Comparison of ENCODE assay signal across 8 cellular contexts in the genomic region with DNA sequence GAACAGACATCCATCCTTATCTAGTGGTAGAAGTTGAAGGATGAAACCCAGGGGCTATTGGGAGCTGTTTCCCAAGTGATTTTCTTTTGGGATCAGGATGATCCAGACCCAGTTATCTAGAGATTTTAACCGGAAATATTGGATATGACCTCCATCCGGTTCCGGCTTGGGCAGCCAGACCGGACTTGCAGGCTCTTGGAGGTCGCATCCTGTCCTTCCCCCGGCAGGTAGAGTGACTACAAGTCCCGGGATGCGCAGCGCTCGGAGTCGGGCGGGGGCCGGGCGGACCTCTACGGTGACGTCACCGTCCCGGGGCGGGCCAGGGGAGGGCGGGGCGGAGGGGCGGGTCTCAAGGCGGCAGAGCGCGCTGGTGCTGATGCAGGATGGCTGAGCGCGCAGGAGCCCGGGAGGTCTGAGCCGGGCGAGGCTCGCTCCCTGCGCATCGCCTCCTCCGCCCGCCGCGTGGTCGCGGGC. TPM values are rescaled to one million over a fixed set of nuclear protein-coding genes. Genes with fewer than 3 reads are reported as not detected.
DNase-seq lines count a peak whose midpoint lies in the region; ATAC-seq and TF ChIP-seq lines count a peak whose summit lies in the region.

A gene (plus strand): TSS at position 360 of the 474 bp plus-strand sequence. CDS start 391 bp downstream, outside the sequence.

- peaks cover 2% of the 10 kb centered on the region; the same call in 1 of the 2 replicates for H3F3A ChIP-seq in GM23338 (replicated peaks; ENCODE audit: low read depth)

- H3K14ac ChIP-seq in trophoblast cell (ENCODE audit: low read length) = no peak within 1 kb of the TSS

- H4K8ac ChIP-seq in trophoblast cell (ENCODE audit: low read depth, low read length) = peak within 1 kb of the TSS; percentile 78

- H3K4ac ChIP-seq in trophoblast cell (ENCODE audit: low read depth, low read length) = no peak within 1 kb of the TSS

- H3K79me2 ChIP-seq in GM23338 (replicated peaks; ENCODE audit: insufficient read depth) (no peaks in the 10 kb centered on the region; the same call in 1 of the 2 replicates), trophoblast cell (ENCODE audit: control insufficient read depth, insufficient read depth, low read length, poor library complexity) (no peaks in the 10 kb centered on the region)

- H2AFZ ChIP-seq in GM23338 = peak within 1 kb of the TSS; percentile 92; the same call in 1 of the 2 replicates
- no peak within 1 kb of the TSS for H2AFZ ChIP-seq in trophoblast cell (ENCODE audit: insufficient read depth, low read length, poor library complexity)

- no peak within 1 kb of the TSS for H2AK5ac ChIP-seq in trophoblast cell (ENCODE audit: low read length)

- H2BK120ac ChIP-seq in trophoblast cell (ENCODE audit: insufficient read depth, low read length, poor library complexity) = no peak within 1 kb of the TSS

- TF ChIP-seq POLR2A in tibial nerve (IDR thresholded peaks at IDR 0.05) = no peak

- H3K4me1 ChIP-seq in GM23338 (ENCODE audit: insufficient read depth) (peaks cover 5% of the 10 kb centered on the region), trophoblast cell (ENCODE audit: control insufficient read depth in 1 of 2, insufficient read depth in 2 of 2, low read length in 2 of 2) (peaks cover 8 to 15% of the 10 kb centered on the region in 2 experiments), tibial nerve (peaks cover 0 to 29% (median 12%) of the 10 kb centered on the region in 4 donors)

- no CpG with 5 or more reads among the region's 39 CpGs for WGBS in trophoblast cell (ENCODE audit: extremely low coverage, insufficient coverage, insufficient read length)
- 3 to 4% methylated on average over 10 to 14 of the region's 39 CpGs for WGBS in tibial nerve, 2 donors

- H3K9me3 ChIP-seq in trophoblast cell (ENCODE audit: insufficient read depth, low read depth, low read length) (no peaks in the 10 kb centered on the region), tibial nerve (no peaks in the 10 kb centered on the region)

- peaks cover 9% of the 10 kb centered on the region for H3K9me2 ChIP-seq in GM23338 (ENCODE audit: insufficient read depth)

- H2BK12ac ChIP-seq in trophoblast cell (ENCODE audit: low read length) = no peak within 1 kb of the TSS

- peaks cover 7% of the 10 kb centered on the region for H3K36me3 Mint-ChIP-seq in GM23338 (ENCODE audit: low read depth)
- H3K36me3 Mint-ChIP-seq in activated naive CD8-positive, alpha-beta T cell treated with anti-CD3 and anti-CD28 coated beads for 36 hours = peaks cover 3% of the 10 kb centered on the region

- DNase-seq in DMS79 (lab: John Stamatoyannopoulos, UW) (peak; percentile 82), GM23338 (ENCODE audit: low spot score) (peak; percentile 97), LNCaP clone FGC (ENCODE audit: low read depth) (peak; percentile 58), Right ventricle myocardium superior (peak; percentile 84), trophoblast cell (peak; percentile 26 to 47), tibial nerve (ENCODE audit: low spot score in 2 of 2) (peak; percentile 20 to 49)
- peak; percentile 90 for DNase-seq in activated naive CD8-positive, alpha-beta T cell treated with anti-CD3 and anti-CD28 coated beads for 36 hours

- no peak within 1 kb of the TSS for H3K23ac ChIP-seq in trophoblast cell (ENCODE audit: low read length)

- intact Hi-C loops in Right ventricle myocardium superior (cut with DNase I) = no loop called here

- peaks cover 6% of the 10 kb centered on the region; the same call in 1 of the 2 replicates for H3K27me3 ChIP-seq in GM23338 (ENCODE audit: insufficient read depth)
- peaks cover 10% of the 10 kb centered on the region for H3K27me3 ChIP-seq in trophoblast cell (ENCODE audit: insufficient read depth, low read length)
- H3K27me3 ChIP-seq in tibial nerve = peaks cover 0 to 34% of the 10 kb centered on the region in 2 donors

- peak; percentile 74 for ATAC-seq in GM23338
- peak; percentile 93 for ATAC-seq in SK-N-SH treated with all-trans-retinoic acid at 6 μM for 48 hours
- ATAC-seq in Right ventricle myocardium superior (ENCODE audit: poor library complexity) = peak; percentile 96

- H4K12ac ChIP-seq in trophoblast cell (ENCODE audit: low read depth, low read length) = peak within 1 kb of the TSS; percentile 2

- H3K4me3 Mint-ChIP-seq in GM23338 = peak within 1 kb of the TSS; percentile 91
- peak within 1 kb of the TSS; percentile 88 for H3K4me3 Mint-ChIP-seq in activated naive CD8-positive, alpha-beta T cell treated with anti-CD3 and anti-CD28 coated beads for 36 hours

- H4K20me1 ChIP-seq in GM23338 (replicated peaks; ENCODE audit: insufficient read depth) = peaks cover 18% of the 10 kb centered on the region

- H3K9ac ChIP-seq in trophoblast cell (ENCODE audit: low read length) = no peak within 1 kb of the TSS

- no peak within 1 kb of the TSS for H4K91ac ChIP-seq in trophoblast cell (ENCODE audit: low read depth, low read length)

- TF ChIP-seq CTCF in GM23338 (conservative IDR thresholded peaks at IDR 0.05; ENCODE audit: low read depth in 2 of 2) (no peak), LNCaP clone FGC (IDR thresholded peaks at IDR 0.05; ENCODE audit: control insufficient read depth, extremely low read depth, insufficient read depth) (no peak), tibial nerve (IDR thresholded peaks at IDR 0.05) (no peak)

- H3K4me2 ChIP-seq in GM23338 = peak within 1 kb of the TSS; percentile 95
- H3K4me2 ChIP-seq in trophoblast cell (ENCODE audit: low read length) = peak within 1 kb of the TSS; percentile 91

- H3K79me1 ChIP-seq in trophoblast cell (ENCODE audit: low read length) = no peaks in the 10 kb centered on the region

- no peak within 1 kb of the TSS for H2BK5ac ChIP-seq in trophoblast cell (ENCODE audit: low read depth, low read length, poor library complexity)

- peaks cover 9% of the 10 kb centered on the region for H3K4me1 Mint-ChIP-seq in GM23338
- H3K4me1 Mint-ChIP-seq in activated naive CD8-positive, alpha-beta T cell treated with anti-CD3 and anti-CD28 coated beads for 36 hours = peaks cover 11% of the 10 kb centered on the region

- H3K18ac ChIP-seq in trophoblast cell (ENCODE audit: low read length) = no peak within 1 kb of the TSS

- TF ChIP-seq EP300 in tibial nerve (IDR thresholded peaks at IDR 0.05) = no peak

- peaks cover 17% of the 10 kb centered on the region for H3K27me3 Mint-ChIP-seq in GM23338 (ENCODE audit: insufficient read depth, low read depth, poor library complexity)
- H3K27me3 Mint-ChIP-seq in activated naive CD8-positive, alpha-beta T cell treated with anti-CD3 and anti-CD28 coated beads for 36 hours = peaks cover 41% of the 10 kb centered on the region

- H3K27ac Mint-ChIP-seq in GM23338 = peak within 1 kb of the TSS; percentile 67; the same call in 1 of the 2 replicates
- H3K27ac Mint-ChIP-seq in activated naive CD8-positive, alpha-beta T cell treated with anti-CD3 and anti-CD28 coated beads for 36 hours = peak within 1 kb of the TSS; percentile 58

- no peak within 1 kb of the TSS for H3K27ac ChIP-seq in GM23338 (ENCODE audit: low read depth)
- H3K27ac ChIP-seq in trophoblast cell (ENCODE audit: low read depth, low read length) = no peak within 1 kb of the TSS
- H3K27ac ChIP-seq in tibial nerve = peak within 1 kb of the TSS in 1 of 4 donors; percentile 30

- H3K4me3 ChIP-seq in GM23338 (peak within 1 kb of the TSS; percentile 92), LNCaP clone FGC (ENCODE audit: low read depth, low read length) (peak within 1 kb of the TSS; percentile 61), trophoblast cell (ENCODE audit: low read depth, low read length) (peak within 1 kb of the TSS; percentile 66), tibial nerve (peak within 1 kb of the TSS; percentile 36 to 59 (median 46))

- 0 out of 2 replicates have a peak, but pooled peaks cover 3% of the 10 kb centered on the region for H3K36me3 ChIP-seq in GM23338 (ENCODE audit: insufficient read depth)
- H3K36me3 ChIP-seq in trophoblast cell (ENCODE audit: control insufficient read depth in 1 of 2, insufficient read depth in 2 of 2, low read length in 2 of 2) = no peaks in the 10 kb centered on the region
- no peaks in the 10 kb centered on the region for H3K36me3 ChIP-seq in tibial nerve

- peaks cover 11% of the 10 kb centered on the region; the same call in 1 of the 3 replicates for H3K9me3 Mint-ChIP-seq in GM23338
- H3K9me3 Mint-ChIP-seq in activated naive CD8-positive, alpha-beta T cell treated with anti-CD3 and anti-CD28 coated beads for 36 hours = no peaks in the 10 kb centered on the region

TF ChIP-seq in GM23338, 12 proteins besides CTCF, POLR2A, EP300 and RAD21 (continues in another document):
- TF ChIP-seq ZNF114 (CRISPR knock-in tag; IDR thresholded peaks at IDR 0.05) (peak; percentile 82), POLR2AphosphoS5 (IDR thresholded peaks at IDR 0.05; ENCODE audit: low read depth) (peak; percentile 81), ZNF331 (CRISPR knock-in tag; IDR thresholded peaks at IDR 0.05; ENCODE audit: low read depth) (no peak), EZH2phosphoT487 (IDR thresholded peaks at IDR 0.05; ENCODE audit: unreplicated experiment) (no peak)

TF ChIP-seq in SK-N-SH treated with all-trans-retinoic acid at 6 μM for 48 hours, 23 proteins besides CTCF, POLR2A, EP300 and RAD21 (continues in another document):
- TF ChIP-seq ZFP3 (CRISPR knock-in tag; IDR thresholded peaks at IDR 0.05) (no peak), ESRRG (CRISPR knock-in tag; IDR thresholded peaks at IDR 0.05) (no peak), RARB (CRISPR knock-in tag; IDR thresholded peaks at IDR 0.05) (no peak), ZNF70 (CRISPR knock-in tag; IDR thresholded peaks at IDR 0.05) (0 out of 2 replicates have a peak, but pooled peaks have one; percentile 36), PPARA (CRISPR knock-in tag; IDR thresholded peaks at IDR 0.05; ENCODE audit: borderline replicate concordance) (no peak), ZC3H10 (CRISPR knock-in tag; IDR thresholded peaks at IDR 0.05) (no peak), ZFP30 (CRISPR knock-in tag; IDR thresholded peaks at IDR 0.05) (0 out of 2 replicates have a peak, but pooled peaks have one; percentile 17), SNAI2 (CRISPR knock-in tag; IDR thresholded peaks at IDR 0.05) (peak; percentile 42; the same call in 1 of the 2 replicates), TCF4 (CRISPR knock-in tag; IDR thresholded peaks at IDR 0.05; ENCODE audit: borderline replicate concordance) (no peak), ISL1 (CRISPR knock-in tag; IDR thresholded peaks at IDR 0.05) (0 out of 2 replicates have a peak, but pooled peaks have one; percentile 15), TOX (CRISPR knock-in tag; IDR thresholded peaks at IDR 0.05; ENCODE audit: borderline replicate concordance) (no peak), ZNF565 (CRISPR knock-in tag; conservative IDR thresholded peaks at IDR 0.05; ENCODE audit: low read depth) (peak; percentile 55; the same call in 1 of the 2 replicates)

RNA-seq across cellular contexts. Expression of the gene that starts here (rescaled TPM):
- total RNA-seq in GM23338 (2014; rRNA removed; shearing (Covaris generic)) = 46.5 and 49.1 TPM in 2 replicates
- 37.8 and 45.0 TPM in 2 replicates for polyA plus RNA-seq in GM23338 (2016; fragmentation: Nextera tagmentation; extraction: Ambion mirVana)
- total RNA-seq in activated naive CD8-positive, alpha-beta T cell treated with anti-CD3 and anti-CD28 coated beads for 36 hours = 10 to 100 TPM; 15.3 to 19.7 TPM
- 1.2 TPM for total RNA-seq in Right ventricle myocardium superior
- polyA plus RNA-seq in trophoblast cell (2013) = 1.7 and 1.8 TPM in 2 replicates
- total RNA-seq in tibial nerve = 10 to 100 TPM; 10.8 to 47.9 (median 23.6) TPM

Comparison
In these comparisons a context has a peak if more than half of its experiments do, and no peak if none do; other contexts are left out.
1. DNase-seq: peak in every context shown above with its lines; median percentile 97 in GM23338; 90 in activated naive CD8-positive, alpha-beta T cell treated with anti-CD3 and anti-CD28 coated beads for 36 hours; 84 in Right ventricle myocardium superior; 82 in DMS79; 58 in LNCaP clone FGC; 36 in trophoblast cell; 34 in tibial nerve.